Comparison of ENCODE assay signal across 15 cellular contexts in the genomic region with DNA sequence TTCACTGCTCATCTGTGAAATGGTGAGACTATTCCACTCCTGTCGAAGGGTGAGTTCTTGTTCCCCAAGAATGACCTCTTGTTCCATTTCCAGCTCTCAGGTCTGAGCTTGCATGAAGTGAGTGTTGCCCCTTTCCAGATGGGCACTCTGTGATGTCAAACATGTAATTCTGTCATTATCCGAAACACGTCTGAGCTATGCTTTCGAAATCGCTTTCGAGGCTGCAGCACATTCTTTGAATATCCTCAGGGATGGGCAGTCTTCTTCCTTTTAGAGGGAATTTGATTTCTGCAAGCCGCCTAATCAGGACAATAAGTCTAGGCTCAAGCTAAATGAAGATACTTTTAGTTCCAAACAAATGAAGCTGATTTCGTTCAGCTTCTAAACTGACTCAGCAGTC. TPM values are rescaled to one million over a fixed set of nuclear protein-coding genes. Genes with fewer than 3 reads are reported as not detected.
DNase-seq lines count a peak whose midpoint lies in the region; ATAC-seq and TF ChIP-seq lines count a peak whose summit lies in the region.
"Had no signal": no experiment of that assay in that cellular context is flagged by ENCODE, and none has a peak within 500 bp of the region (broad histone marks: within the 10 kb centered on the region; RNA-seq: fewer than 3 reads in every experiment).

No MANE protein-coding gene starts in this region.

- intact Hi-C loops in breast epithelium (cut with DNase I; ENCODE audit: low total_unique reads) = no loop called here

- no peak for TF ChIP-seq POLR2A in breast epithelium (IDR thresholded peaks at IDR 0.05)

- H3K27ac ChIP-seq in breast epithelium = peak overlapping the region; percentile 83
- peak overlapping the region; percentile 69 for H3K27ac ChIP-seq in layer of hippocampus (ENCODE audit: low read depth, low read length)
- H3K27ac ChIP-seq: epithelial cell of prostate had no signal

- no peak for ATAC-seq in HG03565 (IDR thresholded peaks at IDR 0.05; ENCODE audit: unreplicated experiment)
- ATAC-seq: activated CD8-positive, alpha-beta memory T cell treated with anti-CD3 and anti-CD28 coated beads, Interleukin-2, amount 10 ng/mL, durations not matched to agents 7 days and 5 days; Panc1 had no signal

- H3K9me3 ChIP-seq in breast epithelium = no peaks in the 10 kb centered on the region

- DNase-seq in EL (peak; percentile 26), breast epithelium (ENCODE audit: low spot score in 2 of 2) (peak in 1 of 2 donors; percentile 57), stromal cell of bone marrow (ENCODE audit: low read depth) (peak; percentile 19), mesenteric fat pad (ENCODE audit: low spot score) (no peak), NCI-H2227 (lab: John Stamatoyannopoulos, UW; ENCODE audit: unreplicated experiment) (no peak)
- DNase-seq in activated naive CD4-positive, alpha-beta T cell treated with Interleukin-2 at 50 U/mL for 16 hours = no peak
- DNase-seq: activated CD4-positive, CD25-positive, alpha-beta regulatory T cell; activated CD8-positive, alpha-beta memory T cell treated with anti-CD3 and anti-CD28 coated beads, Interleukin-2, amount 10 ng/mL, durations not matched to agents 7 days and 5 days; activated naive CD4-positive, alpha-beta T cell treated with anti-CD3 and anti-CD28 coated beads, Interleukin-2, amount 10 ng/mL, durations not matched to agents 7 days and 5 days; NCI-H524; stimulated activated CD8-positive, alpha-beta memory T cell treated with anti-CD3 and anti-CD28 coated beads, Interleukin-4, amount 100 ng/mL, for 48 hours had no signal

- H3K4me3 ChIP-seq in breast epithelium = peak overlapping the region in 2 of 3 donors; percentile 26 to 41

- no peaks in the 10 kb centered on the region for H3K36me3 ChIP-seq in breast epithelium

- H3K27me3 ChIP-seq in breast epithelium = no peaks in the 10 kb centered on the region
- no peaks in the 10 kb centered on the region for H3K27me3 ChIP-seq in layer of hippocampus (ENCODE audit: control insufficient read depth, insufficient read depth, low read length)

- TF ChIP-seq CTCF in breast epithelium (IDR thresholded peaks at IDR 0.05) = no peak

- H3K4me1 ChIP-seq in breast epithelium = no peaks in the 10 kb centered on the region

RNA-seq across cellular contexts. Expression of a gene that starts 15.1 kb away (rescaled TPM):
- total RNA-seq in breast epithelium (10 to 100 TPM in 2 of 3 donors, 1 to 10 TPM in 1; 1.6 to 19.5 (median 14.1) TPM), mesenteric fat pad (11.5 TPM)

Comparison
In these comparisons a context has a peak if more than half of its experiments do, and no peak if none do; other contexts are left out.
1. DNase-seq: peak in EL (single experiment) and stromal cell of bone marrow (single experiment); none in mesenteric fat pad (single experiment), activated naive CD4-positive, alpha-beta T cell treated with Interleukin-2 at 50 U/mL for 16 hours (single experiment) and NCI-H2227 (single experiment).